ENCODE assay signal across 5 cellular contexts in the genomic region with DNA sequence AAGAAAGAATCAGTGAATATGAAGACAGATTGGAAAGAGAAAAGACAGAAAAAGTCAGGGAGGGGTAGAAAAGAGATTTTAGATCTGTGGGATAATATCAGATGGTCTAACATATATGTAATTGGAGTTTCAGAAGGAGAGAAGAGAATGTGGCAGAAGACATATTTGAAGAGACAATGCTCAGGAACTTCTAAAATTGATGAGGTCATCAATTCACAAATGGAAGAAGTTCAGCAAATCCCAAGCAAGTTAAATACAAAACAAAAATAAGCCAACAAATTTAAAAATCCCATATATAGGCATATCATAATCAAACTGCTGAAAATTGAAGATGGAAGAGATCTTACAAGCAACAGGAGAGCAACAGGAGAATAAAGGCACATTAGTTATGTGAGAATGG. TPM values are rescaled to one million over a fixed set of nuclear protein-coding genes. Genes with fewer than 3 reads are reported as not detected.
DNase-seq lines count a peak whose midpoint lies in the region; ATAC-seq, FAIRE-seq and TF ChIP-seq lines count a peak whose summit lies in the region.
"Not testable (repeated sequence)": the region's sequence is repeated elsewhere in the genome, so short reads cannot be mapped to it uniquely, and the experiment has no call there.

No MANE protein-coding gene starts in this region.

- RAD21 ChIA-PET in GM12878 (lab: Charles Lee; ENCODE audit: unreplicated experiment), result not testable (repeated sequence)

- peaks cover 12% of the 10 kb centered on the region for H3K36me3 Mint-ChIP-seq in endothelial cell (ENCODE audit: low read depth, unreplicated experiment)
- H3K36me3 Mint-ChIP-seq in stimulated activated effector memory CD8-positive, alpha-beta T cell treated with anti-CD3 and anti-CD28 coated beads, Interleukin-12 subunit alpha, Interleukin-12 subunit beta, amount 100 ng/mL, for 72 hours, result peaks cover 11% of the 10 kb centered on the region

- H3K4me1 ChIP-seq in HEK293 (ENCODE audit: control insufficient read depth, insufficient read depth, low read length); Panc1 (ENCODE audit: control insufficient read depth, insufficient read depth, low read length); GM12878 (ENCODE audit: control insufficient read depth, insufficient read depth, low read length): not testable (repeated sequence)

- H4K20me1 ChIP-seq in GM12878 (ENCODE audit: control insufficient read depth, insufficient read depth), result not testable (repeated sequence)

- not testable (repeated sequence) for H3K4me3 ChIP-seq in HEK293 (ENCODE audit: low read depth, low read length); Panc1 (ENCODE audit: low read depth in 2 of 2, low read length in 2 of 2); GM12878

- not testable (repeated sequence) for TF ChIP-seq EP300 in GM12878 (IDR thresholded peaks at IDR 0.05; ENCODE audit: borderline replicate concordance in 1 of 2, control insufficient read depth in 1 of 2, low read depth in 2 of 2, low read length in 2 of 2)

- not testable (repeated sequence) for H3K27ac ChIP-seq in HEK293 (ENCODE audit: extremely low read depth, low read depth, low read length); Panc1 (ENCODE audit: low read length); GM12878 (ENCODE audit: control insufficient read depth, insufficient read depth)

- not testable (repeated sequence) for H3K9me3 Mint-ChIP-seq in endothelial cell (ENCODE audit: unreplicated experiment); stimulated activated effector memory CD8-positive, alpha-beta T cell treated with anti-CD3 and anti-CD28 coated beads, Interleukin-12 subunit alpha, Interleukin-12 subunit beta, amount 100 ng/mL, for 72 hours

- not testable (repeated sequence) for H3K79me2 ChIP-seq in GM12878 (ENCODE audit: control insufficient read depth, insufficient read depth, low read length)

- SMC1A ChIA-PET in GM12878 (lab: Charles Lee; ENCODE audit: uncharacterized antibody, unreplicated experiment), result not testable (repeated sequence)

- not testable (repeated sequence) for H2AFZ ChIP-seq in GM12878 (ENCODE audit: control insufficient read depth, low read depth, low read length)

- not testable (repeated sequence) for FAIRE-seq in GM12878 (lab: Jason Lieb, UNC)

- ATAC-seq in Panc1; GM12878; stimulated activated effector memory CD8-positive, alpha-beta T cell treated with anti-CD3 and anti-CD28 coated beads, Interleukin-12 subunit alpha, Interleukin-12 subunit beta, amount 100 ng/mL, for 72 hours: not testable (repeated sequence)

- intact Hi-C loops in Panc1 (cut with micrococcal nuclease; ENCODE audit: unreplicated experiment); GM12878 (cut with micrococcal nuclease; ENCODE audit: unreplicated experiment): not testable (repeated sequence)

- not testable (repeated sequence) for DNase-seq in Panc1 (ENCODE audit: low read depth, low spot score); GM12878 (ENCODE audit: low read depth, low spot score); endothelial cell (ENCODE audit: low spot score); stimulated activated effector memory CD8-positive, alpha-beta T cell treated with anti-CD3 and anti-CD28 coated beads, Interleukin-12 subunit alpha, Interleukin-12 subunit beta, amount 100 ng/mL, for 72 hours (ENCODE audit: low spot score in 2 of 2)

- BruUV-seq in Panc1 (replicated peaks; lab: Mats Ljungman, UMichigan) (TSS peak; percentile 54), GM12878 (replicated peaks; lab: Mats Ljungman, UMichigan) (TSS peak; percentile 51)

- not testable (repeated sequence) for H3K27ac Mint-ChIP-seq in endothelial cell (ENCODE audit: unreplicated experiment)
- peak overlapping the region; percentile 24 for H3K27ac Mint-ChIP-seq in stimulated activated effector memory CD8-positive, alpha-beta T cell treated with anti-CD3 and anti-CD28 coated beads, Interleukin-12 subunit alpha, Interleukin-12 subunit beta, amount 100 ng/mL, for 72 hours

- H3K27me3 ChIP-seq in Panc1 (ENCODE audit: control insufficient read depth, insufficient read depth, low read length); GM12878 (replicated peaks in 1 of 2; ENCODE audit: control insufficient read depth in 2 of 2, insufficient read depth in 2 of 2, low read length in 1 of 2): not testable (repeated sequence)

- not testable (repeated sequence) for TF ChIP-seq RAD21 in GM12878 (IDR thresholded peaks at IDR 0.05; ENCODE audit: insufficient read depth, low read depth, low read length)

- not testable (repeated sequence) for H3K36me3 ChIP-seq in HEK293 (ENCODE audit: control insufficient read depth in 2 of 2, insufficient read depth in 1 of 2, low read length in 2 of 2); Panc1 (ENCODE audit: control insufficient read depth, insufficient read depth, low read length); GM12878 (ENCODE audit: control insufficient read depth in 2 of 2, insufficient read depth in 2 of 2, low read length in 1 of 2)

- in situ Hi-C loops in Panc1 (cut with HindIII; ENCODE audit: low pct_unique_long_range_greater_than_20kb, low sequenced_read_pairs); GM12878 (cut with MboI): not testable (repeated sequence)

- TF ChIP-seq CTCF in HEK293 (tag by site-specific recombination; IDR thresholded peaks at IDR 0.05); Panc1 (IDR thresholded peaks at IDR 0.05); GM12878 (IDR thresholded peaks at IDR 0.05 in 2 of 3, conservative IDR thresholded peaks at IDR 0.05 in 1 of 3; ENCODE audit: control insufficient read depth in 2 of 3, extremely low read depth in 1 of 3, insufficient read depth in 1 of 3, low read depth in 3 of 3, low read length in 3 of 3); endothelial cell (IDR thresholded peaks at IDR 0.05; ENCODE audit: unreplicated experiment): not testable (repeated sequence)

- CTCF ChIA-PET in HEK293 (lab: Yijun Ruan, JAX); Panc1 (lab: Charles Lee); GM12878 (lab: Yijun Ruan, JAX): not testable (repeated sequence)

- POLR2A ChIA-PET in HEK293 (lab: Yijun Ruan, JAX); Panc1 (lab: Charles Lee); GM12878 (lab: Charles Lee): not testable (repeated sequence)

- H3K9me3 ChIP-seq in HEK293 (ENCODE audit: control insufficient read depth, insufficient read depth, low read depth, low read length); GM12878 (replicated peaks; ENCODE audit: control insufficient read depth, insufficient read depth, low read length): not testable (repeated sequence)
- H3K9me3 ChIP-seq in Panc1 (ENCODE audit: control insufficient read depth, insufficient read depth, low read depth, low read length), result peaks cover 10% of the 10 kb centered on the region; the same call in 1 of the 2 replicates

- peak overlapping the region; percentile 58 for H3K4me3 Mint-ChIP-seq in endothelial cell (ENCODE audit: unreplicated experiment)
- H3K4me3 Mint-ChIP-seq in stimulated activated effector memory CD8-positive, alpha-beta T cell treated with anti-CD3 and anti-CD28 coated beads, Interleukin-12 subunit alpha, Interleukin-12 subunit beta, amount 100 ng/mL, for 72 hours, result not testable (repeated sequence)

- TF ChIP-seq POLR2A in GM12878 (IDR thresholded peaks at IDR 0.05; ENCODE audit: low read depth, low read length), result not testable (repeated sequence)

- not testable (repeated sequence) for H3K9ac ChIP-seq in GM12878 (ENCODE audit: control insufficient read depth, insufficient read depth, low read length)

- not testable (repeated sequence) for H3K27me3 Mint-ChIP-seq in endothelial cell (ENCODE audit: unreplicated experiment)

- not testable (repeated sequence) for H3K4me1 Mint-ChIP-seq in endothelial cell (ENCODE audit: unreplicated experiment); stimulated activated effector memory CD8-positive, alpha-beta T cell treated with anti-CD3 and anti-CD28 coated beads, Interleukin-12 subunit alpha, Interleukin-12 subunit beta, amount 100 ng/mL, for 72 hours

- H3K4me2 ChIP-seq in GM12878 (ENCODE audit: control insufficient read depth, insufficient read depth), result not testable (repeated sequence)

RNA-seq across cellular contexts. Expression of gene SHLD2, which starts 42.5 kb away (rescaled TPM):
- total RNA-seq in Panc1 (2021; ENCODE audit: unreplicated experiment) (45.2 TPM), GM12878 (2014; rRNA removed) (36.8 and 39.5 TPM in 2 replicates), GM12878 (2014; rRNA removed; fragmentation: Illumina TruSeq; extraction: Trizol) (43.1 and 45.3 TPM in 2 replicates), GM12878 (2021) (30.8 and 31.1 TPM in 2 replicates), endothelial cell (ENCODE audit: unreplicated experiment) (16.1 TPM)
- polyA plus RNA-seq in Panc1 (2012; ENCODE audit: insufficient read length), result 30.5 TPM
- total RNA-seq in GM12878 (2013; cell fraction: nucleolus; rRNA removed), result 39.0 and 41.0 TPM in 2 replicates
- 7.3 TPM for polyA plus RNA-seq in GM12878 (2011; ENCODE audit: low read depth)
- polyA plus RNA-seq in GM12878 (2011; rRNA removed) (26.1 and 42.8 TPM in 2 replicates), GM12878 (2014; fragmentation: Illumina TruSeq; extraction: Trizol) (40.3 and 52.6 TPM in 2 replicates), GM12878 (2014; fragmentation: Nextera tagmentation; extraction: Ambion mirVana) (10 to 100 TPM; 24.5 to 29.4 TPM), GM12878 (2014; rRNA removed) (26.4 and 29.4 TPM in 2 replicates), GM12878 (2016; fragmentation: Nextera tagmentation; extraction: Ambion mirVana) (10 to 100 TPM; 26.8 to 35.0 TPM)
- polyA plus RNA-seq in GM12878 (2011; cell fraction: cytosol; rRNA removed), result 10.5 and 11.4 TPM in 2 replicates
- 12.9 and 14.8 TPM in 2 replicates for polyA plus RNA-seq in GM12878 (2011; cell fraction: nucleus; rRNA removed)
- 12.5 and 14.5 TPM in 2 replicates for polyA plus RNA-seq in GM12878 (2012)
- 17.7 and 23.7 TPM in 2 replicates for polyA minus RNA-seq in GM12878 (2011; rRNA and poly(A)+ RNA removed)
- 13.1 and 15.1 TPM in 2 replicates for polyA minus RNA-seq in GM12878 (2011; cell fraction: cytosol; rRNA and poly(A)+ RNA removed)
- polyA minus RNA-seq in GM12878 (2011; cell fraction: nucleus; rRNA and poly(A)+ RNA removed), result 10.9 and 16.2 TPM in 2 replicates

RNA-seq across cellular contexts. Expression of gene GLUD1, which starts 42.8 kb away (rescaled TPM):
- total RNA-seq in Panc1 (2021; ENCODE audit: unreplicated experiment) (138 TPM), GM12878 (2014; rRNA removed) (96.3 and 112 TPM in 2 replicates), GM12878 (2014; rRNA removed; fragmentation: Illumina TruSeq; extraction: Trizol) (91.9 and 93.6 TPM in 2 replicates), GM12878 (2021) (91.5 and 93.9 TPM in 2 replicates), endothelial cell (ENCODE audit: unreplicated experiment) (79.2 TPM)
- 102 TPM for polyA plus RNA-seq in Panc1 (2012; ENCODE audit: insufficient read length)
- 63.3 and 67.7 TPM in 2 replicates for total RNA-seq in GM12878 (2013; cell fraction: nucleolus; rRNA removed)
- 44.6 TPM for polyA plus RNA-seq in GM12878 (2011; ENCODE audit: low read depth)
- polyA plus RNA-seq in GM12878 (2011; rRNA removed) (109 and 126 TPM in 2 replicates), GM12878 (2014; fragmentation: Illumina TruSeq; extraction: Trizol) (90.9 and 107 TPM in 2 replicates), GM12878 (2014; fragmentation: Nextera tagmentation; extraction: Ambion mirVana) (10 to 100 TPM; 26.1 to 29.5 TPM), GM12878 (2014; rRNA removed) (57.7 and 64.3 TPM in 2 replicates), GM12878 (2016; fragmentation: Nextera tagmentation; extraction: Ambion mirVana) (10 to 100 TPM; 50.1 to 72.0 TPM)
- 64.6 and 74.6 TPM in 2 replicates for polyA plus RNA-seq in GM12878 (2011; cell fraction: cytosol; rRNA removed)
- polyA plus RNA-seq in GM12878 (2011; cell fraction: nucleus; rRNA removed), result 75.6 and 79.3 TPM in 2 replicates
- polyA plus RNA-seq in GM12878 (2012), result 51.2 and 64.4 TPM in 2 replicates
- 96.5 and 110 TPM in 2 replicates for polyA minus RNA-seq in GM12878 (2011; rRNA and poly(A)+ RNA removed)
- polyA minus RNA-seq in GM12878 (2011; cell fraction: cytosol; rRNA and poly(A)+ RNA removed), result 33.9 and 46.1 TPM in 2 replicates
- 20.1 and 30.2 TPM in 2 replicates for polyA minus RNA-seq in GM12878 (2011; cell fraction: nucleus; rRNA and poly(A)+ RNA removed)
